ENCODE assay signal across 8 cellular contexts in the genomic region with DNA sequence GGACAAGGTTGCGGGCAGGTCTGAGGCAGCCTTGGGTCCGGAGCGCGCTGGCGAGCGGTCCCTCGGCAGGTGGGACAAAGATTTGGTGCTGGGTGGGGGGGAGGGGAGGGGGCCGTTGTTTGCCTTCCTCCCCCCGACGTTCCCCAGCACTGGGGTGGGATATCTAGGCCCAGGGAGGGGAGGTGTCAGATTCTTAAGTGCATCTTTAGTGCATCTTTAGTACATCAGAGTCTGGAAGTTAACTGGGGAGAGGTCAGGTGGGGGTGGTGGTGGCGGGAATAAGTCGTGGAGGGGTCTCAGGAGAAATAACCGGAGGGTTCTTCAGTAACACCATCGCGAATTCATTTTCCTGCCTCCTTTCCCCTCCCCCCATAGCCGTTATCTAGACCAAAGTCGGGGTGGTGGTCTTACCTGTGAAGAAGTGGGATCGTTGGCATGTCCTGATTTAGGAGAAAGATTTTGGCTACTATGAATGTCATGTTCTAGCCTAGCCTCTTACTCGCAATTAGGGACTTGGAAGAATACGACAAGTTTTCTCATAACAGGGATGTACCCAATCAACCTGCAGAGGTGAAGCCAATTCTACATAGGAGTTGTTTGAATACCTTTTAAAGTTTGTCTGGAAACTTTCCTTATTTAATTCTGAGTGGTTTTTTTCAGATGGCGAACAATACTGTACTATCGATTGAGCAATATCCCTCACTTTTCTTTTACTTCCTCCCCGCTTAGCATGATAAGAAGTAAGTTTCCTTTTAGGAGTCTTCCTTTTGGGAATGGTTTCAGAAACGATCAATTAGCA. TPM values are rescaled to one million over a fixed set of nuclear protein-coding genes. Genes with fewer than 3 reads are reported as not detected.
DNase-seq lines count a peak whose midpoint lies in the region; ATAC-seq and TF ChIP-seq lines count a peak whose summit lies in the region.

No MANE protein-coding gene starts in this region.

- H3K27me3 ChIP-seq in esophagus muscularis mucosa: no peaks in the 10 kb centered on the region

- no peak for TF ChIP-seq POLR2A in esophagus muscularis mucosa (IDR thresholded peaks at IDR 0.05; ENCODE audit: low read depth)

- H3K9me3 ChIP-seq in esophagus muscularis mucosa: no peaks in the 10 kb centered on the region

- TF ChIP-seq CTCF in esophagus muscularis mucosa (IDR thresholded peaks at IDR 0.05): no peak
- no peak for TF ChIP-seq CTCF in progenitor cell of endocrine pancreas (IDR thresholded peaks at IDR 0.05; ENCODE audit: unreplicated experiment)

- no peak for TF ChIP-seq EP300 in esophagus muscularis mucosa (IDR thresholded peaks at IDR 0.05)

- intact Hi-C loops in esophagus muscularis mucosa (cut with DNase I): no loop called here

- H3K4me3 ChIP-seq in esophagus muscularis mucosa: peak overlapping the region; percentile 76 to 99 (median 98)

- H3K36me3 Mint-ChIP-seq in activated naive CD4-positive, alpha-beta T cell treated with anti-CD3 and anti-CD28 coated beads, Interleukin-2, amount 10 ng/mL, durations not matched to agents 7 days and 5 days: peaks cover 11% of the 10 kb centered on the region
- H3K36me3 Mint-ChIP-seq in progenitor cell of endocrine pancreas (ENCODE audit: insufficient read depth): peaks cover 10% of the 10 kb centered on the region

- H3K9me3 Mint-ChIP-seq in activated naive CD4-positive, alpha-beta T cell treated with anti-CD3 and anti-CD28 coated beads, Interleukin-2, amount 10 ng/mL, durations not matched to agents 7 days and 5 days: no peaks in the 10 kb centered on the region
- H3K9me3 Mint-ChIP-seq in progenitor cell of endocrine pancreas (ENCODE audit: low read depth): peaks cover 3% of the 10 kb centered on the region

- H3K27me3 Mint-ChIP-seq in activated naive CD4-positive, alpha-beta T cell treated with anti-CD3 and anti-CD28 coated beads, Interleukin-2, amount 10 ng/mL, durations not matched to agents 7 days and 5 days: peaks cover 7% of the 10 kb centered on the region
- H3K27me3 Mint-ChIP-seq in progenitor cell of endocrine pancreas: no peaks in the 10 kb centered on the region

- peak overlapping the region; percentile 89 for H3K4me3 Mint-ChIP-seq in activated naive CD4-positive, alpha-beta T cell treated with anti-CD3 and anti-CD28 coated beads, Interleukin-2, amount 10 ng/mL, durations not matched to agents 7 days and 5 days
- H3K4me3 Mint-ChIP-seq in progenitor cell of endocrine pancreas (ENCODE audit: low read depth): peak overlapping the region; percentile 81

- CTCF ChIA-PET in activated naive CD4-positive, alpha-beta T cell treated with anti-CD3 and anti-CD28 coated beads, Interleukin-2, amount 10 ng/mL, durations not matched to agents 7 days and 5 days (lab: Charles Lee): interaction anchor here (1.4 kb wide), 1 partner anchor 67 kb away, joined by 3 read pairs; no protein-coding TSS in a partner anchor

- H3K4me1 Mint-ChIP-seq in activated naive CD4-positive, alpha-beta T cell treated with anti-CD3 and anti-CD28 coated beads, Interleukin-2, amount 10 ng/mL, durations not matched to agents 7 days and 5 days: peaks cover 30% of the 10 kb centered on the region
- H3K4me1 Mint-ChIP-seq in progenitor cell of endocrine pancreas (ENCODE audit: low read depth): peaks cover 10% of the 10 kb centered on the region

- DNase-seq in activated naive CD4-positive, alpha-beta T cell treated with anti-CD3 and anti-CD28 coated beads, Interleukin-2, amount 10 ng/mL, durations not matched to agents 7 days and 5 days: no peak
- no peak for DNase-seq in activated naive CD4-positive, alpha-beta T cell treated with Interleukin-2 at 50 U/mL for 16 hours
- DNase-seq in RKO (ENCODE audit: low spot score): peak; percentile 15
- DNase-seq in esophagus muscularis mucosa (ENCODE audit: extremely low spot score): no peak
- no peak for DNase-seq in progenitor cell of endocrine pancreas (ENCODE audit: low spot score, unreplicated experiment)
- DNase-seq in NCI-H2196 (lab: John Stamatoyannopoulos, UW; ENCODE audit: unreplicated experiment): no peak
- no peak for DNase-seq in foreskin melanocyte

- peak overlapping the region; percentile 85 for H3K27ac Mint-ChIP-seq in activated naive CD4-positive, alpha-beta T cell treated with anti-CD3 and anti-CD28 coated beads, Interleukin-2, amount 10 ng/mL, durations not matched to agents 7 days and 5 days
- peak overlapping the region; percentile 93 for H3K27ac Mint-ChIP-seq in progenitor cell of endocrine pancreas

- WGBS in esophagus muscularis mucosa: 8% methylated on average over 16 of the region's 24 CpGs

- no peak for ATAC-seq in HG03045 (IDR thresholded peaks at IDR 0.05; ENCODE audit: unreplicated experiment)

- H3K36me3 ChIP-seq in esophagus muscularis mucosa: no peaks in the 10 kb centered on the region

- peak overlapping the region; percentile 86 to 93 (median 92) for H3K27ac ChIP-seq in esophagus muscularis mucosa (replicated peaks in 1 of 4)

- H3K4me1 ChIP-seq in esophagus muscularis mucosa: peaks cover 6 to 29% (median 26%) of the 10 kb centered on the region in 4 donors

RNA-seq across cellular contexts. Expression of a gene that starts 0.9 kb away (rescaled TPM):
- 10 to 100 TPM; 24.6 to 32.0 (median 27.3) TPM for total RNA-seq in esophagus muscularis mucosa
- 95.8 and 103 TPM in 2 replicates for total RNA-seq in progenitor cell of endocrine pancreas
